ENCODE assay signal across 32 cellular contexts in the genomic region with DNA sequence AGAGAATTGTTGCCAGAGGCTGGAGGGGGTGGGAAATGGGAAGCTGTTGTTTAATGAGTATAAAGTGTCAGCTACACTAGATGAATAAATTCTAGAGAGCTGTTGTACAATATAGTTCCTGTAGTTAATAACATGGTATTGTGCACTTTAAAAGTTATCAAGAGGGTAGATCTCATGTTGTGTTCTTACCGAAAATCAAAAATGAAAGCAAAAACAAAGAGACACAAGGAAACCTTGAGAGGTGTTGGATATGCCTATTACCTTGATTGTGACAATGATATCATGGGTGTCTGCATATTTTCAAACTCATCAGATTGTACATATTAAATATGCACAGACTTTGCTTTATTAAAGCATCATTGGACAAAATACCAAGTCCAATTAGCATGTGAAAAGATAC. TPM values are rescaled to one million over a fixed set of nuclear protein-coding genes. Genes with fewer than 3 reads are reported as not detected.
"Had no signal": no experiment of that assay in that cellular context is flagged by ENCODE, and none has a peak within 500 bp of the region (broad histone marks: within the 10 kb centered on the region; RNA-seq: fewer than 3 reads in every experiment).

No MANE protein-coding gene starts in this region.

- H3K36me3 ChIP-seq: ascending aorta, cardiac muscle cell, colonic mucosa, right atrium auricular region, suprapubic skin, tibial artery, upper lobe of right lung had no signal

- H3K36me3 Mint-ChIP-seq: activated naive CD8-positive, alpha-beta T cell; brain had no signal

- H3K4me1 ChIP-seq: ascending aorta, colonic mucosa, suprapubic skin, tibial artery, upper lobe of right lung had no signal

- DNase-seq: activated CD4-positive, alpha-beta T cell treated with anti-CD3 and anti-CD28 coated beads for 4 hours; activated CD4-positive, alpha-beta T cell treated with anti-CD3 and anti-CD28 coated beads, Interleukin-2, amount 50 U/mL, for 4 hours; activated effector memory CD4-positive, alpha-beta T cell treated with Interleukin-2 at 50 U/mL for 16 hours; activated naive CD4-positive, alpha-beta T cell treated with Interleukin-2 at 50 U/mL for 16 hours; cerebellar nuclear complex; colonic mucosa; effector CD8-positive, alpha-beta T cell; head of caudate nucleus; hippocampal formation; kidney; left colon; mammary epithelial cell; nucleus accumbens; stimulated activated CD4-positive, alpha-beta T cell treated with anti-CD3 and anti-CD28 coated beads, Interleukin-15, amount 100 ng/mL, for 24 hours; stimulated activated CD4-positive, alpha-beta T cell treated with anti-CD3 and anti-CD28 coated beads, Interleukin-2, amount 100 ng/mL, for 24 hours; stimulated activated naive CD4-positive, alpha-beta T cell; T-helper 9 cell; tibial artery; upper lobe of right lung had no signal

- H3K9me3 Mint-ChIP-seq: brain, neural crest cell had no signal

- H3K27me3 ChIP-seq: ascending aorta, cardiac muscle cell, colonic mucosa, right atrium auricular region, tibial artery, upper lobe of right lung had no signal

- H3K4me3 ChIP-seq: ascending aorta, cardiac muscle cell, colonic mucosa, right atrium auricular region, smooth muscle cell, suprapubic skin, tibial artery, upper lobe of right lung had no signal

- ATAC-seq: left colon, upper lobe of right lung had no signal

- H3K9me3 ChIP-seq: ascending aorta, colonic mucosa, right atrium auricular region, suprapubic skin, tibial artery, upper lobe of right lung had no signal

- FAIRE-seq: kidney, TTC549 had no signal

- H3K4me2 ChIP-seq: smooth muscle cell had no signal

- H3K27ac ChIP-seq: ascending aorta, cardiac muscle cell, colonic mucosa, right atrium auricular region, suprapubic skin, tibial artery, upper lobe of right lung, VCaP had no signal

- H3K4me3 Mint-ChIP-seq: activated naive CD8-positive, alpha-beta T cell; brain; neural crest cell had no signal

- H3K27ac Mint-ChIP-seq: activated naive CD8-positive, alpha-beta T cell; brain had no signal

RNA-seq across cellular contexts. Expression of a gene that starts 43.2 kb away (rescaled TPM):
- total RNA-seq: cardiac muscle cell, dermis microvascular lymphatic vessel endothelial cell, liver, mammary epithelial cell, pulmonary artery endothelial cell, suprapubic skin had no signal
- polyA plus RNA-seq: cardiac muscle cell, liver had no signal
